8 cellular contexts compared by ENCODE assay signal in genomic region chr1:154352581-154353459, GRCh38. TPM values are rescaled to one million over a fixed set of nuclear protein-coding genes. Genes with fewer than 3 reads are reported as not detected.
A peak's percentile ranks its signal among the peaks of the same experiment; 100 is the strongest.
DNase-seq lines count a peak whose midpoint lies in the region; ATAC-seq and TF ChIP-seq lines count a peak whose summit lies in the region.

No MANE protein-coding gene starts in this region.

- no peak overlapping the region for H2AK5ac ChIP-seq in H9 (ENCODE audit: insufficient read length, low read length)

- no peak overlapping the region for H2BK20ac ChIP-seq in H9 (ENCODE audit: low read depth, low read length, poor library complexity, severe bottlenecking)

- H3K23ac ChIP-seq in H9 (ENCODE audit: insufficient read length, low read depth, low read length) = no peak overlapping the region

- intact Hi-C loops in ascending aorta (cut with DNase I) = no loop called here
- intact Hi-C loops in right cardiac atrium (cut with DNase I) = loop anchor here in 1 of 4 donors (10.0 kb wide), 1 partner anchor 52 kb away; the partner anchor contains the start of gene IL6R
- intact Hi-C loops in posterior vena cava (cut with DNase I) = loop anchor here (10.0 kb wide), 2 partner anchors 92 to 112 kb away; no protein-coding TSS in a partner anchor

- peak overlapping the region; percentile 54 to 60 for H3K4me3 ChIP-seq in ascending aorta
- H3K4me3 ChIP-seq in right cardiac atrium (ENCODE audit: low read length) = peak overlapping the region; percentile 45

- H2AFZ ChIP-seq in H9 (ENCODE audit: low read length) = no peak overlapping the region

- peak overlapping the region in 2 of 3 experiments; percentile 28 to 52; a peak in 2 of 7 replicates for H3K27ac Mint-ChIP-seq in H9

- no peak overlapping the region for H2BK15ac ChIP-seq in H9 (ENCODE audit: low read depth, low read length)

- no peak overlapping the region for H4K8ac ChIP-seq in H9 (replicated peaks; ENCODE audit: insufficient read length, low read depth, low read length)

- no peak overlapping the region for H3K56ac ChIP-seq in H9 (ENCODE audit: insufficient read length, low read depth, low read length)

- no peak overlapping the region for H3K4ac ChIP-seq in H9 (ENCODE audit: low read depth, low read length)

- H3K9me3 Mint-ChIP-seq in H9 = no peaks in the 10 kb centered on the region; a peak in 1 of 5 replicates

- TF ChIP-seq CTCF in H9 (conservative IDR thresholded peaks at IDR 0.05) (no peak), ascending aorta (IDR thresholded peaks at IDR 0.05) (no peak)

- no peak overlapping the region for H4K5ac ChIP-seq in H9 (ENCODE audit: insufficient read length, low read depth, low read length)

- H3K9me3 ChIP-seq in H9 (ENCODE audit: control insufficient read depth, low read depth, low read length) (no peaks in the 10 kb centered on the region), ascending aorta (no peaks in the 10 kb centered on the region), right cardiac atrium (ENCODE audit: control insufficient read depth, low read length) (no peaks in the 10 kb centered on the region)

- peaks cover 10 to 18% (median 18%) of the 10 kb centered on the region in 3 experiments for H3K36me3 Mint-ChIP-seq in H9 (ENCODE audit: insufficient read depth in 1 of 3, low read depth in 3 of 3)

- no peak overlapping the region for H2BK120ac ChIP-seq in H9 (ENCODE audit: low read depth, low read length, poor library complexity, severe bottlenecking)

- H3K9ac ChIP-seq in H9 (ENCODE audit: extremely low read depth, insufficient read length, low read length) = peak overlapping the region; percentile 14

- peaks cover 29 to 35% of the 10 kb centered on the region in 2 experiments for H3K4me1 Mint-ChIP-seq in H9

- peak; percentile 71 for DNase-seq in AG20443 (ENCODE audit: low spot score)
- DNase-seq in H9 = peak; percentile 71
- DNase-seq in RPMI8226 = peak; percentile 61
- DNase-seq in ascending aorta (ENCODE audit: low spot score in 2 of 2) = peak in 1 of 2 donors; percentile 75
- DNase-seq in right cardiac atrium = peak; percentile 65 to 84 (median 82)
- peak; percentile 86 for DNase-seq in posterior vena cava (ENCODE audit: low spot score)
- no peak for DNase-seq in cerebellum (ENCODE audit: low spot score)

- H3K27me3 Mint-ChIP-seq in H9 (ENCODE audit: low read depth) = peaks cover 18% of the 10 kb centered on the region

- H2BK5ac ChIP-seq in H9 (ENCODE audit: insufficient read length, low read length) = no peak overlapping the region

- ATAC-seq in right cardiac atrium (peak; percentile 59 to 74), HG02678 (IDR thresholded peaks at IDR 0.05; ENCODE audit: unreplicated experiment) (no peak)

- H3K4me3 Mint-ChIP-seq in H9 = peak overlapping the region; percentile 80 to 89

- H3K27me3 ChIP-seq in H9 (ENCODE audit: insufficient read depth, low read length) (no peaks in the 10 kb centered on the region), ascending aorta (no peaks in the 10 kb centered on the region), right cardiac atrium (ENCODE audit: control insufficient read depth, insufficient read depth) (no peaks in the 10 kb centered on the region)

- H3T11ph ChIP-seq in H9 (ENCODE audit: low read length) = no peak overlapping the region

- no peak overlapping the region for H3K18ac ChIP-seq in H9 (ENCODE audit: insufficient read length, low read depth, low read length)

- H3K14ac ChIP-seq in H9 (ENCODE audit: insufficient read depth, low read length) = peak overlapping the region; percentile 66; the same call in 1 of the 2 replicates

- H3K4me2 ChIP-seq in H9 (ENCODE audit: insufficient read depth, insufficient read length, low read length) = peak overlapping the region; percentile 90

- no peak overlapping the region for H4K91ac ChIP-seq in H9 (ENCODE audit: insufficient read length, low read depth, low read length)

- no CpG with 5 or more reads among the region's 41 CpGs for WGBS in H9 (ENCODE audit: extremely low coverage, insufficient read length, low lambda C conversion rate)
- 1% methylated on average over 41 of the region's 41 CpGs for WGBS in right cardiac atrium

- H2BK12ac ChIP-seq in H9 (ENCODE audit: insufficient read length, low read depth, low read length) = no peak overlapping the region

- H3K27ac ChIP-seq in H9 (ENCODE audit: insufficient read length, low read depth, low read length) = no peak overlapping the region
- H3K27ac ChIP-seq in ascending aorta = peak overlapping the region; percentile 62 to 73
- peak overlapping the region; percentile 44 for H3K27ac ChIP-seq in right cardiac atrium (ENCODE audit: low read length)

- H3K79me2 ChIP-seq in H9 (ENCODE audit: insufficient read depth, low read length) = no peaks in the 10 kb centered on the region

- H3K4me1 ChIP-seq in H9 (ENCODE audit: insufficient read depth, low read length) (no peaks in the 10 kb centered on the region; the same call in 1 of the 2 replicates), ascending aorta (peaks cover 0 to 17% of the 10 kb centered on the region in 2 donors), right cardiac atrium (ENCODE audit: control insufficient read depth, insufficient read depth, low read length) (peaks cover 7% of the 10 kb centered on the region)

- peaks cover 12% of the 10 kb centered on the region for H3K23me2 ChIP-seq in H9 (ENCODE audit: insufficient read length, low read depth, low read length, poor library complexity, severe bottlenecking)

- no peaks in the 10 kb centered on the region for H3K79me1 ChIP-seq in H9 (ENCODE audit: insufficient read depth, low read depth, low read length, poor library complexity, severe bottlenecking)

- no peaks in the 10 kb centered on the region for H4K20me1 ChIP-seq in H9 (ENCODE audit: control insufficient read depth, insufficient read depth, insufficient read length)

- H3K36me3 ChIP-seq in ascending aorta = peaks cover 18 to 28% of the 10 kb centered on the region in 2 donors

RNA-seq across cellular contexts. Expression of gene ATP8B2, which starts 27.5 kb away (rescaled TPM):
- total RNA-seq in H9 (2021) (37.6 and 38.7 TPM in 2 replicates), ascending aorta (173 TPM), right cardiac atrium (10 to 100 TPM; 25.1 to 33.1 (median 27.3) TPM), posterior vena cava (100 to 1,000 TPM; 130 to 153 TPM), cerebellum (39.7 TPM)
- polyA plus RNA-seq in right cardiac atrium = 15.9 TPM

RNA-seq across cellular contexts. Expression of gene AQP10, which starts 31.9 kb away (rescaled TPM):
- total RNA-seq in H9 (2021) (not detected in 2 replicates), ascending aorta (not detected), right cardiac atrium (under 1 TPM in 3 of 4 donors, not detected in 1; 0.12 to 0.37 (median 0.19) TPM), posterior vena cava (under 1 TPM in 1 of 2 donors, not detected in 1; 0.24 TPM), cerebellum (not detected)
- 0.23 TPM for polyA plus RNA-seq in right cardiac atrium

RNA-seq across cellular contexts. Expression of gene IL6R, which starts 52.3 kb away (rescaled TPM):
- total RNA-seq in H9 (2021) = 1.7 and 2.8 TPM in 2 replicates
- 6.7 TPM for total RNA-seq in ascending aorta
- 10 to 100 TPM in 3 of 4 donors, 1 to 10 TPM in 1; 8.9 to 13.2 (median 12.1) TPM for total RNA-seq in right cardiac atrium
- 5.7 TPM for polyA plus RNA-seq in right cardiac atrium
- 10 to 100 TPM; 19.6 to 24.1 TPM for total RNA-seq in posterior vena cava
- 4.7 TPM for total RNA-seq in cerebellum
